15 cellular contexts compared by ENCODE assay signal in genomic region chr1:112389689-112390088, GRCh38. TPM values are rescaled to one million over a fixed set of nuclear protein-coding genes. Genes with fewer than 3 reads are reported as not detected.
DNase-seq lines count a peak whose midpoint lies in the region; ATAC-seq lines count a peak whose summit lies in the region.
"Had no signal": no experiment of that assay in that cellular context is flagged by ENCODE, and none has a peak within 500 bp of the region (broad histone marks: within the 10 kb centered on the region; RNA-seq: fewer than 3 reads in every experiment).

No MANE protein-coding gene starts in this region.

- CTCF ChIA-PET in activated CD4-positive, alpha-beta T cell treated with anti-CD3 and anti-CD28 coated beads for 36 hours (lab: Charles Lee): interaction anchor here (1.0 to 4.4 kb wide), 8 partner anchors 8 to 320 kb away, joined by 3 to 58 read pairs (median 4); no protein-coding TSS in a partner anchor

- no peak overlapping the region for H3K4ac ChIP-seq in mesenchymal stem cell (ENCODE audit: low read depth in 1 of 2, low read length in 2 of 2)

- no peak overlapping the region for H3K27ac Mint-ChIP-seq in activated CD4-positive, alpha-beta T cell treated with anti-CD3 and anti-CD28 coated beads for 36 hours
- H3K27ac Mint-ChIP-seq in stimulated activated naive CD8-positive, alpha-beta T cell treated with anti-CD3 and anti-CD28 coated beads, Interleukin-15, amount 100 ng/mL, for 72 hours: no peak overlapping the region

- no peak for ATAC-seq in activated CD4-positive, alpha-beta T cell treated with anti-CD3 and anti-CD28 coated beads for 36 hours
- ATAC-seq in stimulated activated naive CD8-positive, alpha-beta T cell treated with anti-CD3 and anti-CD28 coated beads, Interleukin-15, Interleukin-2, amounts not matched to agents 100 U/mL and 50 U/mL, for 24 hours: peak; percentile 50
- no peak for ATAC-seq in stimulated activated naive CD8-positive, alpha-beta T cell treated with anti-CD3 and anti-CD28 coated beads, Interleukin-15, amount 100 ng/mL, for 72 hours
- ATAC-seq in GM21423 (IDR thresholded peaks at IDR 0.05; ENCODE audit: unreplicated experiment) (no peak), GM19463 (IDR thresholded peaks at IDR 0.05; ENCODE audit: unreplicated experiment) (no peak)
- ATAC-seq: left lobe of liver had no signal

- no peak overlapping the region for H2BK120ac ChIP-seq in mesenchymal stem cell (ENCODE audit: low read depth, low read length)

- H4K8ac ChIP-seq in mesenchymal stem cell (ENCODE audit: low read length): peak overlapping the region; percentile 59

- H4K91ac ChIP-seq in mesenchymal stem cell (ENCODE audit: low read length): no peak overlapping the region

- WGBS in mesenchymal stem cell: 83% methylated on average over 5 of the region's 6 CpGs

- H3K9me3 ChIP-seq in mesenchymal stem cell (ENCODE audit: control insufficient read depth, low read length): peaks cover 3% of the 10 kb centered on the region
- H3K9me3 ChIP-seq: BLaER1 had no signal

- peak overlapping the region; percentile 78 for H2AK5ac ChIP-seq in mesenchymal stem cell (ENCODE audit: low read length, severe bottlenecking)

- H2BK12ac ChIP-seq in mesenchymal stem cell (ENCODE audit: low read length in 2 of 2): no peak overlapping the region

- no peak overlapping the region for H3K4me2 ChIP-seq in mesenchymal stem cell (ENCODE audit: low read length, poor library complexity, severe bottlenecking)
- H3K4me2 ChIP-seq: BLaER1 had no signal

- H3K4me3 ChIP-seq in mesenchymal stem cell (ENCODE audit: insufficient read depth in 1 of 2, low read depth in 1 of 2, low read length in 2 of 2): no peak overlapping the region
- H3K4me3 ChIP-seq: BLaER1 had no signal

- peaks cover 20% of the 10 kb centered on the region for H3K27me3 Mint-ChIP-seq in activated CD4-positive, alpha-beta T cell treated with anti-CD3 and anti-CD28 coated beads for 36 hours
- H3K27me3 Mint-ChIP-seq in stimulated activated naive CD8-positive, alpha-beta T cell treated with anti-CD3 and anti-CD28 coated beads, Interleukin-15, amount 100 ng/mL, for 72 hours: peaks cover 62% of the 10 kb centered on the region

- no peak overlapping the region for H3K23ac ChIP-seq in mesenchymal stem cell (ENCODE audit: low read length in 2 of 2)

- peaks cover 24% of the 10 kb centered on the region for H3K4me1 Mint-ChIP-seq in activated CD4-positive, alpha-beta T cell treated with anti-CD3 and anti-CD28 coated beads for 36 hours
- peaks cover 19% of the 10 kb centered on the region for H3K4me1 Mint-ChIP-seq in stimulated activated naive CD8-positive, alpha-beta T cell treated with anti-CD3 and anti-CD28 coated beads, Interleukin-15, amount 100 ng/mL, for 72 hours

- peak overlapping the region; percentile 3 for H2AFZ ChIP-seq in mesenchymal stem cell (ENCODE audit: low read depth, low read length)
- H2AFZ ChIP-seq: parathyroid adenoma had no signal

- H3K9me3 Mint-ChIP-seq in activated CD4-positive, alpha-beta T cell treated with anti-CD3 and anti-CD28 coated beads for 36 hours (ENCODE audit: low read depth): no peaks in the 10 kb centered on the region
- no peaks in the 10 kb centered on the region for H3K9me3 Mint-ChIP-seq in stimulated activated naive CD8-positive, alpha-beta T cell treated with anti-CD3 and anti-CD28 coated beads, Interleukin-15, amount 100 ng/mL, for 72 hours

- H3K4me1 ChIP-seq in mesenchymal stem cell (ENCODE audit: control insufficient read depth, insufficient read depth, low read depth, low read length): peaks cover 7% of the 10 kb centered on the region
- H3K4me1 ChIP-seq: parathyroid adenoma had no signal

- no peak overlapping the region for H3K14ac ChIP-seq in mesenchymal stem cell (ENCODE audit: low read length in 2 of 2)

- peaks cover 3 to 5% of the 10 kb centered on the region in 2 experiments for H3K27me3 ChIP-seq in mesenchymal stem cell (ENCODE audit: control insufficient read depth in 1 of 2, insufficient read depth in 1 of 2, low read length in 2 of 2)
- H3K27me3 ChIP-seq: BLaER1 had no signal

- H3K79me1 ChIP-seq in mesenchymal stem cell (replicated peaks; ENCODE audit: low read length, poor library complexity, severe bottlenecking): peaks cover 4% of the 10 kb centered on the region

- POLR2A ChIA-PET in activated CD4-positive, alpha-beta T cell treated with anti-CD3 and anti-CD28 coated beads for 36 hours (lab: Charles Lee): no interaction called here

- no peak overlapping the region for H3K4me3 Mint-ChIP-seq in activated CD4-positive, alpha-beta T cell treated with anti-CD3 and anti-CD28 coated beads for 36 hours
- H3K4me3 Mint-ChIP-seq in stimulated activated naive CD8-positive, alpha-beta T cell treated with anti-CD3 and anti-CD28 coated beads, Interleukin-15, amount 100 ng/mL, for 72 hours: no peak overlapping the region

- H2BK15ac ChIP-seq in mesenchymal stem cell (ENCODE audit: low read depth, poor library complexity, severe bottlenecking): no peak overlapping the region

- H2BK5ac ChIP-seq in mesenchymal stem cell (ENCODE audit: low read depth, low read length, poor library complexity, severe bottlenecking): no peak overlapping the region

- intact Hi-C loops in activated CD4-positive, alpha-beta T cell treated with anti-CD3 and anti-CD28 coated beads for 36 hours (cut with DNase I, micrococcal nuclease): loop anchor here (1.0 to 10.0 kb wide), 7 partner anchors 77 to 415 kb away; partner anchors contain the start of genes PPM1J (in 2 of the 2), CAPZA1 (in 1 of the 2) and ST7L (in 1 of the 2)

- H3K27ac ChIP-seq in mesenchymal stem cell (ENCODE audit: low read length, poor library complexity, severe bottlenecking): no peak overlapping the region
- H3K27ac ChIP-seq: BLaER1, parathyroid adenoma, WERI-Rb-1 had no signal

- H3K18ac ChIP-seq in mesenchymal stem cell (ENCODE audit: low read depth in 1 of 2, low read length in 2 of 2): no peak overlapping the region

- H3K36me3 Mint-ChIP-seq in activated CD4-positive, alpha-beta T cell treated with anti-CD3 and anti-CD28 coated beads for 36 hours (ENCODE audit: low read depth): no peaks in the 10 kb centered on the region

- no peaks in the 10 kb centered on the region for H3K36me3 ChIP-seq in mesenchymal stem cell (ENCODE audit: control insufficient read depth in 1 of 2, insufficient read depth in 2 of 2, low read depth in 1 of 2, low read length in 2 of 2)
- H3K36me3 ChIP-seq: BLaER1, WERI-Rb-1 had no signal

- peak; percentile 41 for DNase-seq in activated CD4-positive, alpha-beta T cell treated with anti-CD3 and anti-CD28 coated beads for 36 hours
- no peak for DNase-seq in activated CD4-positive, alpha-beta T cell treated with anti-CD3 and anti-CD28 coated beads for 4 hours
- DNase-seq in stimulated activated naive CD8-positive, alpha-beta T cell treated with anti-CD3 and anti-CD28 coated beads, Interleukin-15, Interleukin-2, amounts not matched to agents 100 U/mL and 50 U/mL, for 24 hours: peak; percentile 19
- no peak for DNase-seq in stimulated activated naive CD8-positive, alpha-beta T cell treated with anti-CD3 and anti-CD28 coated beads, Interleukin-15, amount 100 ng/mL, for 72 hours
- DNase-seq in mesenchymal stem cell (no peak), NCI-H82 treated with DMSO at 0.1 percent for 48 hours (lab: John Stamatoyannopoulos, UW; ENCODE audit: unreplicated experiment) (no peak)
- DNase-seq: activated effector memory CD4-positive, alpha-beta T cell treated with anti-CD3 and anti-CD28 coated beads, Interleukin-2, amount 50 U/mL, for 16 hours; NCI-H510A treated with DMSO at 0.1 percent for 48 hours; stimulated activated CD4-positive, alpha-beta T cell treated with anti-CD3 and anti-CD28 coated beads, Interleukin-4, amount 100 ng/mL, for 4 hours had no signal

- H3K9ac ChIP-seq in mesenchymal stem cell (ENCODE audit: low read length): peak overlapping the region; percentile 86
- H3K9ac ChIP-seq: BLaER1, parathyroid adenoma had no signal

RNA-seq across cellular contexts. Expression of gene CTTNBP2NL, which starts 6.3 kb away (rescaled TPM):
- 1 to 10 TPM; 2.9 to 3.3 TPM for total RNA-seq in activated CD4-positive, alpha-beta T cell treated with anti-CD3 and anti-CD28 coated beads for 36 hours
- 16.2 TPM for polyA plus RNA-seq in mesenchymal stem cell (2013, experiment 1 of 2)
- 17.4 TPM for polyA plus RNA-seq in mesenchymal stem cell (2013, experiment 2 of 2)

Comparison
In these comparisons a context has a peak if more than half of its experiments do, and no peak if none do; other contexts are left out.
1. DNase-seq: peak in activated CD4-positive, alpha-beta T cell treated with anti-CD3 and anti-CD28 coated beads for 36 hours (single experiment) and stimulated activated naive CD8-positive, alpha-beta T cell treated with anti-CD3 and anti-CD28 coated beads, Interleukin-15, Interleukin-2, amounts not matched to agents 100 U/mL and 50 U/mL, for 24 hours (single experiment); none in activated CD4-positive, alpha-beta T cell treated with anti-CD3 and anti-CD28 coated beads for 4 hours (0 of 2), stimulated activated naive CD8-positive, alpha-beta T cell treated with anti-CD3 and anti-CD28 coated beads, Interleukin-15, amount 100 ng/mL, for 72 hours (0 of 2), mesenchymal stem cell (single experiment) and NCI-H82 treated with DMSO at 0.1 percent for 48 hours (single experiment).